ENCODE assay signal across 39 cellular contexts in genomic region chr16:75122609-75123008, GRCh38. TPM values are rescaled to one million over a fixed set of nuclear protein-coding genes. Genes with fewer than 3 reads are reported as not detected.
"Had no signal": no experiment of that assay in that cellular context is flagged by ENCODE, and none has a peak within 500 bp of the region (broad histone marks: within the 10 kb centered on the region; RNA-seq: fewer than 3 reads in every experiment).

No MANE protein-coding gene starts in this region.

- DNase-seq: activated effector memory CD4-positive, alpha-beta T cell treated with anti-CD3 and anti-CD28 coated beads, Interleukin-2, amount 50 U/mL, for 16 hours; activated effector memory CD4-positive, alpha-beta T cell treated with Interleukin-2 at 50 U/mL for 16 hours; activated gamma-delta T cell; activated gamma-delta T cell treated with Interleukin-2 at 50 U/mL for 16 hours; activated naive CD4-positive, alpha-beta T cell; activated naive CD4-positive, alpha-beta T cell treated with anti-CD3 and anti-CD28 coated beads for 36 hours; activated naive CD4-positive, alpha-beta T cell treated with anti-CD3 and anti-CD28 coated beads, Interleukin-2, amount 10 ng/mL, durations not matched to agents 7 days and 5 days; activated naive CD4-positive, alpha-beta T cell treated with anti-CD3 and anti-CD28 coated beads, Interleukin-2, amount 50 U/mL, for 16 hours; activated naive CD4-positive, alpha-beta T cell treated with Interleukin-2 at 50 U/mL for 16 hours; activated naive CD8-positive, alpha-beta T cell treated with anti-CD3 and anti-CD28 coated beads for 36 hours; activated naive CD8-positive, alpha-beta T cell treated with anti-CD3 and anti-CD28 coated beads, Interleukin-2, amount 10 ng/mL, durations not matched to agents 7 days and 5 days; activated naive CD8-positive, alpha-beta T cell treated with anti-CD3 and anti-CD28 coated beads, Interleukin-2, amount 50 U/mL, for 24 hours; activated T-cell treated with anti-CD3 and anti-CD28 coated beads, Interleukin-2, amount 50 U/mL, for 24 hours; activated T-cell treated with anti-CD3 and anti-CD28 coated beads, Interleukin-2, amount 50 U/mL, for 4 hours; activated T-cell treated with anti-CD3 and anti-CD28 coated beads, Interleukin-2, amount 50 U/mL, for 48 hours; activated T-cell treated with anti-CD3 and anti-CD28 coated beads, Interleukin-2, amount 50 U/mL, for 72 hours; adrenal gland; amniotic stem cell; amygdala; anterior cingulate cortex; aorta; body of pancreas; brain microvascular endothelial cell; caudate nucleus; central memory CD4-positive, alpha-beta T cell; cerebellar nuclear complex had no signal

- H3K27me3 ChIP-seq: adrenal gland, ascending aorta, body of pancreas, brain microvascular endothelial cell, breast epithelium, cardiac muscle cell had no signal

- H3K4me1 ChIP-seq: adrenal gland, ascending aorta, body of pancreas, breast epithelium had no signal

- H3K36me3 Mint-ChIP-seq: activated naive CD4-positive, alpha-beta T cell treated with anti-CD3 and anti-CD28 coated beads, Interleukin-2, amount 10 ng/mL, durations not matched to agents 7 days and 5 days; activated naive CD8-positive, alpha-beta T cell treated with anti-CD3 and anti-CD28 coated beads, Interleukin-2, amount 10 ng/mL, durations not matched to agents 7 days and 5 days; brain had no signal

- H3K27me3 Mint-ChIP-seq: activated naive CD4-positive, alpha-beta T cell treated with anti-CD3 and anti-CD28 coated beads, Interleukin-2, amount 50 U/mL, for 24 hours; activated naive CD8-positive, alpha-beta T cell; activated naive CD8-positive, alpha-beta T cell treated with anti-CD3 and anti-CD28 coated beads for 36 hours; activated naive CD8-positive, alpha-beta T cell treated with anti-CD3 and anti-CD28 coated beads, Interleukin-2, amount 50 U/mL, for 24 hours; activated T-cell treated with anti-CD3 and anti-CD28 coated beads, Interleukin-2, amount 50 U/mL, for 24 hours; activated T-helper 17 cell treated with anti-CD3 and anti-CD28 coated beads, Interleukin-2, amount 50 U/mL, for 72 hours; brain; central memory CD8-positive, alpha-beta T cell had no signal

- H3K36me3 ChIP-seq: adrenal gland, ascending aorta, brain microvascular endothelial cell, breast epithelium, cardiac muscle cell had no signal

- H3K4me3 ChIP-seq: adrenal gland, ascending aorta, body of pancreas, breast epithelium, cardiac muscle cell had no signal

- H3K4me3 Mint-ChIP-seq: activated naive CD4-positive, alpha-beta T cell treated with anti-CD3 and anti-CD28 coated beads for 36 hours; activated naive CD4-positive, alpha-beta T cell treated with anti-CD3 and anti-CD28 coated beads, Interleukin-2, amount 10 ng/mL, durations not matched to agents 7 days and 5 days; activated naive CD4-positive, alpha-beta T cell treated with anti-CD3 and anti-CD28 coated beads, Interleukin-2, amount 50 U/mL, for 24 hours; activated naive CD8-positive, alpha-beta T cell; activated naive CD8-positive, alpha-beta T cell treated with anti-CD3 and anti-CD28 coated beads for 36 hours; activated naive CD8-positive, alpha-beta T cell treated with anti-CD3 and anti-CD28 coated beads, Interleukin-2, amount 10 ng/mL, durations not matched to agents 7 days and 5 days; activated naive CD8-positive, alpha-beta T cell treated with anti-CD3 and anti-CD28 coated beads, Interleukin-2, amount 50 U/mL, for 24 hours; activated T-cell treated with anti-CD3 and anti-CD28 coated beads, Interleukin-2, amount 50 U/mL, for 24 hours; activated T-cell treated with anti-CD3 and anti-CD28 coated beads, Interleukin-2, amount 50 U/mL, for 4 hours; activated T-cell treated with anti-CD3 and anti-CD28 coated beads, Interleukin-2, amount 50 U/mL, for 72 hours; activated T-helper 1 cell treated with anti-CD3 and anti-CD28 coated beads, Interleukin-12 subunit alpha, Interleukin-12 subunit beta, Interleukin-2, Interleukin-4 antibody, amounts not matched to agents 30 ng/mL and 10 ng/mL and 1 ng/mL, durations not matched to agents 14 hours and 24 hours and 36 hours; activated T-helper 17 cell treated with anti-CD3 and anti-CD28 coated beads, Interleukin-2, amount 50 U/mL, for 72 hours; brain; central memory CD8-positive, alpha-beta T cell had no signal

- FAIRE-seq: astrocyte, bronchial epithelial cell had no signal

- H3K9me3 Mint-ChIP-seq: activated naive CD4-positive, alpha-beta T cell treated with anti-CD3 and anti-CD28 coated beads, Interleukin-2, amount 50 U/mL, for 24 hours; central memory CD8-positive, alpha-beta T cell had no signal

- H3K27ac ChIP-seq: adrenal gland, ascending aorta, body of pancreas, brain microvascular endothelial cell, breast epithelium, cardiac muscle cell had no signal

- ATAC-seq: activated naive CD4-positive, alpha-beta T cell treated with anti-CD3 and anti-CD28 coated beads, Interleukin-2, amount 50 U/mL, for 72 hours; activated naive CD8-positive, alpha-beta T cell treated with anti-CD3 and anti-CD28 coated beads, Interleukin-2, amount 50 U/mL, for 24 hours; activated T-cell treated with anti-CD3 and anti-CD28 coated beads, Interleukin-2, amount 50 U/mL, for 4 hours; activated T-cell treated with anti-CD3 and anti-CD28 coated beads, Interleukin-2, amount 50 U/mL, for 72 hours; activated T-helper 17 cell treated with anti-CD3 and anti-CD28 coated beads, Interleukin-2, amount 50 U/mL, for 72 hours; body of pancreas had no signal

- H3K4me1 Mint-ChIP-seq: activated naive CD4-positive, alpha-beta T cell treated with anti-CD3 and anti-CD28 coated beads, Interleukin-2, amount 10 ng/mL, durations not matched to agents 7 days and 5 days; activated naive CD4-positive, alpha-beta T cell treated with anti-CD3 and anti-CD28 coated beads, Interleukin-2, amount 50 U/mL, for 24 hours; activated naive CD8-positive, alpha-beta T cell treated with anti-CD3 and anti-CD28 coated beads for 36 hours; activated naive CD8-positive, alpha-beta T cell treated with anti-CD3 and anti-CD28 coated beads, Interleukin-2, amount 10 ng/mL, durations not matched to agents 7 days and 5 days; activated naive CD8-positive, alpha-beta T cell treated with anti-CD3 and anti-CD28 coated beads, Interleukin-2, amount 50 U/mL, for 24 hours; activated T-helper 17 cell treated with anti-CD3 and anti-CD28 coated beads, Interleukin-2, amount 50 U/mL, for 72 hours; brain; central memory CD8-positive, alpha-beta T cell had no signal

- H3K27ac Mint-ChIP-seq: activated naive CD4-positive, alpha-beta T cell treated with anti-CD3 and anti-CD28 coated beads for 36 hours; activated naive CD4-positive, alpha-beta T cell treated with anti-CD3 and anti-CD28 coated beads, Interleukin-2, amount 10 ng/mL, durations not matched to agents 7 days and 5 days; activated naive CD4-positive, alpha-beta T cell treated with anti-CD3 and anti-CD28 coated beads, Interleukin-2, amount 50 U/mL, for 24 hours; activated naive CD4-positive, alpha-beta T cell treated with anti-CD3 and anti-CD28 coated beads, Interleukin-2, amount 50 U/mL, for 72 hours; activated naive CD8-positive, alpha-beta T cell; activated naive CD8-positive, alpha-beta T cell treated with anti-CD3 and anti-CD28 coated beads for 36 hours; activated naive CD8-positive, alpha-beta T cell treated with anti-CD3 and anti-CD28 coated beads, Interleukin-2, amount 10 ng/mL, durations not matched to agents 7 days and 5 days; activated naive CD8-positive, alpha-beta T cell treated with anti-CD3 and anti-CD28 coated beads, Interleukin-2, amount 50 U/mL, for 24 hours; activated T-cell treated with anti-CD3 and anti-CD28 coated beads, Interleukin-2, amount 50 U/mL, for 24 hours; activated T-cell treated with anti-CD3 and anti-CD28 coated beads, Interleukin-2, amount 50 U/mL, for 72 hours; activated T-helper 1 cell treated with anti-CD3 and anti-CD28 coated beads, Interleukin-12 subunit alpha, Interleukin-12 subunit beta, Interleukin-2, Interleukin-4 antibody, amounts not matched to agents 30 ng/mL and 10 ng/mL and 1 ng/mL, durations not matched to agents 14 hours and 24 hours and 36 hours; activated T-helper 17 cell treated with anti-CD3 and anti-CD28 coated beads, Interleukin-2, amount 50 U/mL, for 72 hours; activated T-helper 2 cell treated with anti-CD3 and anti-CD28 coated beads, Interferon-gamma antibody, Interleukin-2, Interleukin-4, amounts not matched to agents 10 μg/mL and 5 μg/mL and 100 μg/mL, durations not matched to agents 14 hours and 24 hours and 36 hours; brain had no signal

RNA-seq across cellular contexts. Expression of gene LDHD, which starts 6.0 kb away (rescaled TPM):
- total RNA-seq: activated naive CD8-positive, alpha-beta T cell treated with anti-CD3 and anti-CD28 coated beads for 36 hours; activated naive CD8-positive, alpha-beta T cell treated with anti-CD3 and anti-CD28 coated beads, Interleukin-2, amount 10 ng/mL, durations not matched to agents 7 days and 5 days; astrocyte had no signal
